ENCODE assay signal across 17 cellular contexts in the genomic region with DNA sequence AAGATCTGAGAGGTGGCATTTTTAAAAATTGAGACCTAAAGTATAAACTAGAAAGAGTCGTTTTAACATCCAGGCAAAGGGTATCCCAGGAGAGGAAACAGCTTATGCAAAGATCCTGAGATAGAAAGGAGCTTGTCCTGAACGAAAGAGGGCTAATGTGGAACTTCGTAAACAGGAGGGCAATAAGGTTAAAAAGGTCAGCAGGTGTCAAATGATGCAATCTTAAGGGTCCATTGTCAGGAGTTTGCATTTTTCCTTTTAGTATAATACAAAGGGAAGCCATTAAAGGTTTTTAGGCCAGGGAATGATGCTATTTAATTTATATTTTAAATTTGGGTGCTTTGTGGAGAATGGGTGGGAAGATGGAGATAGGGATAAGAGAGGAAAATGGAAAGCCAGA. TPM values are rescaled to one million over a fixed set of nuclear protein-coding genes. Genes with fewer than 3 reads are reported as not detected.
DNase-seq lines count a peak whose midpoint lies in the region; ATAC-seq, FAIRE-seq and TF ChIP-seq lines count a peak whose summit lies in the region.
"Had no signal": no experiment of that assay in that cellular context is flagged by ENCODE, and none has a peak within 500 bp of the region (broad histone marks: within the 10 kb centered on the region; RNA-seq: fewer than 3 reads in every experiment).

No MANE protein-coding gene starts in this region.

- TF ChIP-seq CTCF in HepG2 (CRISPR knock-in tag; IDR thresholded peaks at IDR 0.05) (no peak), right lobe of liver (IDR thresholded peaks at IDR 0.05) (no peak), Panc1 (IDR thresholded peaks at IDR 0.05) (no peak), endothelial cell (IDR thresholded peaks at IDR 0.05; ENCODE audit: unreplicated experiment) (no peak), hepatocyte (IDR thresholded peaks at IDR 0.05; ENCODE audit: poor library complexity) (no peak)

- DNase-seq in HepG2 (ENCODE audit: low spot score) (no peak), right lobe of liver (no peak), Panc1 (ENCODE audit: low read depth, low spot score) (no peak), endothelial cell (ENCODE audit: low spot score) (no peak), NAMALWA (ENCODE audit: low spot score) (no peak), SHP77 treated with DMSO at 0.1 percent for 48 hours (lab: John Stamatoyannopoulos, UW) (no peak), hepatocyte (ENCODE audit: low spot score) (no peak)
- DNase-seq: 8988T; AML-193; C1 segment of cervical spinal cord; Calu3; CD4-positive, alpha-beta T cell; DMS 273 treated with DMSO at 0.1 percent for 48 hours; H7 had no signal

- peaks cover 46% of the 10 kb centered on the region for H3K4me1 Mint-ChIP-seq in endothelial cell (ENCODE audit: unreplicated experiment)

- H3K9me3 ChIP-seq in HepG2 (ENCODE audit: low read length): no peaks in the 10 kb centered on the region
- H3K9me3 ChIP-seq in right lobe of liver: no peaks in the 10 kb centered on the region
- H3K9me3 ChIP-seq in Panc1 (ENCODE audit: control insufficient read depth, insufficient read depth, low read depth, low read length): no peaks in the 10 kb centered on the region
- H3K9me3 ChIP-seq in hepatocyte (ENCODE audit: low read depth): no peaks in the 10 kb centered on the region

- H3K79me2 ChIP-seq in HepG2 (ENCODE audit: insufficient read depth, low read length) (no peaks in the 10 kb centered on the region), hepatocyte (peaks cover 4% of the 10 kb centered on the region)

- H3K4me2 ChIP-seq in HepG2 (ENCODE audit: low read depth, low read length) (no peak overlapping the region), hepatocyte (no peak overlapping the region)

- WGBS in HepG2 (ENCODE audit: low lambda C conversion rate): 22% methylated on average over 3 of the region's 3 CpGs
- 33% methylated on average over 3 of the region's 3 CpGs for WGBS in right lobe of liver (ENCODE audit: insufficient coverage, low coverage, low lambda C conversion rate, missing lambda C conversion rate)
- WGBS in hepatocyte (ENCODE audit: low lambda C conversion rate, missing lambda C conversion rate): 57% methylated on average over 3 of the region's 3 CpGs

- H3K36me3 ChIP-seq in HepG2 (replicated peaks in 1 of 2; ENCODE audit: control insufficient read depth in 1 of 2, insufficient read depth in 2 of 2, low read length in 2 of 2) (no peaks in the 10 kb centered on the region), right lobe of liver (no peaks in the 10 kb centered on the region), Panc1 (ENCODE audit: control insufficient read depth, insufficient read depth, low read length) (no peaks in the 10 kb centered on the region), hepatocyte (replicated peaks; ENCODE audit: insufficient read depth, low read depth) (no peaks in the 10 kb centered on the region)

- peaks cover 9% of the 10 kb centered on the region for H3K36me3 Mint-ChIP-seq in endothelial cell (ENCODE audit: low read depth, unreplicated experiment)

- FAIRE-seq in HepG2 (lab: Jason Lieb, UNC): no peak
- FAIRE-seq: GM12878, GM18507 had no signal

- POLR2A ChIA-PET in HepG2 (lab: Yijun Ruan, JAX) (no interaction called here), Panc1 (lab: Charles Lee) (interaction anchor here (0.6 to 0.7 kb wide), 3 partner anchors 11 to 150 kb away, joined by 4 to 10 read pairs (median 6); partner anchors contain the start of gene BCDIN3D)

- in situ Hi-C loops in HepG2 (cut with HindIII; ENCODE audit: extremely low pct_ligation_motif_present, low pct_unique_long_range_greater_than_20kb): no loop called here
- in situ Hi-C loops in Panc1 (cut with HindIII; ENCODE audit: low pct_unique_long_range_greater_than_20kb, low sequenced_read_pairs): no loop called here

- H3K27me3 Mint-ChIP-seq in endothelial cell (ENCODE audit: unreplicated experiment): peaks cover 1% of the 10 kb centered on the region
- H3K27me3 Mint-ChIP-seq: CD4-positive, alpha-beta T cell had no signal

- TF ChIP-seq POLR2A in HepG2 (IDR thresholded peaks at IDR 0.05; ENCODE audit: insufficient read depth in 1 of 2, low read depth in 2 of 2, low read length in 2 of 2): no peak
- no peak for TF ChIP-seq POLR2A in right lobe of liver (IDR thresholded peaks at IDR 0.05)

- no peak for TF ChIP-seq EP300 in HepG2 (IDR thresholded peaks at IDR 0.05; ENCODE audit: low read depth in 2 of 2, low read length in 2 of 2)
- no peak for TF ChIP-seq EP300 in HepG2 (CRISPR knock-in tag; IDR thresholded peaks at IDR 0.05; ENCODE audit: borderline replicate concordance)

- no peak for TF ChIP-seq RAD21 in HepG2 (CRISPR knock-in tag; IDR thresholded peaks at IDR 0.05)

- no peaks in the 10 kb centered on the region for H3K9me3 Mint-ChIP-seq in endothelial cell (ENCODE audit: unreplicated experiment)
- H3K9me3 Mint-ChIP-seq: CD4-positive, alpha-beta T cell had no signal

- intact Hi-C loops in HepG2 (cut with micrococcal nuclease; ENCODE audit: unreplicated experiment): no loop called here
- intact Hi-C loops in right lobe of liver (cut with DNase I): no loop called here
- intact Hi-C loops in Panc1 (cut with micrococcal nuclease; ENCODE audit: unreplicated experiment): no loop called here

- H2AFZ ChIP-seq in HepG2 (ENCODE audit: low read length) (no peak overlapping the region), hepatocyte (no peak overlapping the region)

- BruUV-seq in HepG2 (replicated peaks; lab: Mats Ljungman, UMichigan) (no TSS peak), Panc1 (replicated peaks; lab: Mats Ljungman, UMichigan) (TSS peak; percentile 22)

- H3K27me3 ChIP-seq in HepG2 (ENCODE audit: control insufficient read depth in 1 of 2, insufficient read depth in 2 of 2, low read length in 2 of 2): no peaks in the 10 kb centered on the region
- no peaks in the 10 kb centered on the region for H3K27me3 ChIP-seq in right lobe of liver
- H3K27me3 ChIP-seq in Panc1 (ENCODE audit: control insufficient read depth, insufficient read depth, low read length): no peaks in the 10 kb centered on the region
- no peaks in the 10 kb centered on the region for H3K27me3 ChIP-seq in hepatocyte

- H3K4me1 ChIP-seq in HepG2 (ENCODE audit: insufficient read depth, low read length) (no peaks in the 10 kb centered on the region), right lobe of liver (no peaks in the 10 kb centered on the region), Panc1 (ENCODE audit: control insufficient read depth, insufficient read depth, low read length) (no peaks in the 10 kb centered on the region), hepatocyte (ENCODE audit: insufficient read depth) (no peaks in the 10 kb centered on the region)

- no peaks in the 10 kb centered on the region for H3K9me2 ChIP-seq in hepatocyte (replicated peaks; ENCODE audit: insufficient read depth)

- H3K4me3 Mint-ChIP-seq in endothelial cell (ENCODE audit: unreplicated experiment): peak overlapping the region; percentile 35
- H3K4me3 Mint-ChIP-seq: CD4-positive, alpha-beta T cell had no signal

- H3K4me3 ChIP-seq in HepG2 (replicated peaks in 1 of 3; ENCODE audit: insufficient read depth in 1 of 3, low read depth in 2 of 3, low read length in 3 of 3) (no peak overlapping the region), right lobe of liver (no peak overlapping the region), Panc1 (ENCODE audit: low read depth in 2 of 2, low read length in 2 of 2) (no peak overlapping the region), hepatocyte (no peak overlapping the region)
- H3K4me3 ChIP-seq: GM12878 had no signal

- H3K9ac ChIP-seq in HepG2 (ENCODE audit: insufficient read depth, low read depth, low read length): no peak overlapping the region

- H4K20me1 ChIP-seq in HepG2 (ENCODE audit: insufficient read depth, low read length) (no peaks in the 10 kb centered on the region; the same call in 1 of the 2 replicates), hepatocyte (ENCODE audit: insufficient read depth, poor library complexity, severe bottlenecking) (no peaks in the 10 kb centered on the region)

- CTCF ChIA-PET in HepG2 (lab: Yijun Ruan, JAX; ENCODE audit: low intra/inter-chr PET ratio, low total read pairs): no interaction called here
- CTCF ChIA-PET in Panc1 (lab: Charles Lee): no interaction called here

- ATAC-seq in HepG2: no peak
- ATAC-seq in right lobe of liver: no peak
- ATAC-seq in Panc1: no peak
- no peak for ATAC-seq in HG03442 (IDR thresholded peaks at IDR 0.05; ENCODE audit: unreplicated experiment)
- ATAC-seq: GM12878 had no signal

- H3K27ac Mint-ChIP-seq in endothelial cell (ENCODE audit: unreplicated experiment): peak overlapping the region; percentile 12
- H3K27ac Mint-ChIP-seq: CD4-positive, alpha-beta T cell had no signal

- H3K27ac ChIP-seq in HepG2 (ENCODE audit: extremely low read length, insufficient read depth, low read length) (no peak overlapping the region), right lobe of liver (no peak overlapping the region), Panc1 (ENCODE audit: low read length) (no peak overlapping the region), hepatocyte (no peak overlapping the region)

RNA-seq across cellular contexts. Expression of gene FMNL3, which starts 14.4 kb away (rescaled TPM):
- total RNA-seq in HepG2 (2016; rRNA removed; fragmentation: Illumina TruSeq; extraction: Trizol) (0.79 and 1.1 TPM in 2 replicates), right lobe of liver (1 to 10 TPM; 2.1 to 4.9 (median 2.9) TPM), Panc1 (2021; ENCODE audit: unreplicated experiment) (25.7 TPM), endothelial cell (ENCODE audit: unreplicated experiment) (194 TPM), hepatocyte (8.3 TPM in 2 replicates)
- 0.10 and 0.44 TPM in 2 replicates for total RNA-seq in HepG2 (2016; cell fraction: cytosol; rRNA removed; fragmentation: Illumina TruSeq; extraction: Trizol; ENCODE audit: low read depth)
- 0.82 and 1.00 TPM in 2 replicates for total RNA-seq in HepG2 (2016; cell fraction: insoluble cytoplasmic fraction; rRNA removed; fragmentation: Illumina TruSeq; extraction: Trizol)
- total RNA-seq in HepG2 (2016; cell fraction: membrane; rRNA removed; fragmentation: Illumina TruSeq; extraction: Trizol): 0.55 and 0.80 TPM in 2 replicates
- 0.65 and 1.0 TPM in 2 replicates for total RNA-seq in HepG2 (2016; cell fraction: nucleus; rRNA removed; fragmentation: Illumina TruSeq; extraction: Trizol)
- polyA plus RNA-seq in HepG2 (2011; rRNA removed) (0.44 and 0.64 TPM in 2 replicates), hepatocyte (3.6 and 5.8 TPM in 2 replicates)
- polyA plus RNA-seq in HepG2 (2011; cell fraction: cytosol; rRNA removed): 0.23 and 0.36 TPM in 2 replicates
- polyA plus RNA-seq in HepG2 (2011; cell fraction: nucleus; rRNA removed): 1.2 and 1.3 TPM in 2 replicates
- polyA plus RNA-seq in HepG2 (2012): 0.48 and 0.68 TPM in 2 replicates
- polyA plus RNA-seq in HepG2 (2016; cell fraction: cytosol; fragmentation: Illumina TruSeq; extraction: Trizol; ENCODE audit: low read depth): 0.08 TPM in 2 replicates
- polyA plus RNA-seq in HepG2 (2016; cell fraction: insoluble cytoplasmic fraction; fragmentation: Illumina TruSeq; extraction: Trizol; ENCODE audit: low read depth): 0.69 and 0.75 TPM in 2 replicates
- 0.34 and 0.46 TPM in 2 replicates for polyA plus RNA-seq in HepG2 (2016; cell fraction: membrane; fragmentation: Illumina TruSeq; extraction: Trizol; ENCODE audit: low read depth)
- polyA plus RNA-seq in HepG2 (2016; cell fraction: nucleus; fragmentation: Illumina TruSeq; extraction: Trizol; ENCODE audit: insufficient read depth, low read depth): 1.3 and 1.4 TPM in 2 replicates
- polyA minus RNA-seq in HepG2 (2011; rRNA and poly(A)+ RNA removed; ENCODE audit: low replicate concordance): 1.4 and 10.5 TPM in 2 replicates
- polyA minus RNA-seq in HepG2 (2011; cell fraction: cytosol; rRNA and poly(A)+ RNA removed): 0.40 and 0.97 TPM in 2 replicates
- polyA minus RNA-seq in HepG2 (2011; cell fraction: nucleus; rRNA and poly(A)+ RNA removed): 0.75 and 0.77 TPM in 2 replicates
- 14.2 TPM for polyA plus RNA-seq in Panc1 (2012; ENCODE audit: insufficient read length)

RNA-seq across cellular contexts. Expression of gene TMBIM6, which starts 48.5 kb away (rescaled TPM):
- 220 and 412 TPM in 2 replicates for total RNA-seq in HepG2 (2016; rRNA removed; fragmentation: Illumina TruSeq; extraction: Trizol)
- 49.6 and 57.4 TPM in 2 replicates for total RNA-seq in HepG2 (2016; cell fraction: cytosol; rRNA removed; fragmentation: Illumina TruSeq; extraction: Trizol; ENCODE audit: low read depth)
- 229 and 414 TPM in 2 replicates for total RNA-seq in HepG2 (2016; cell fraction: insoluble cytoplasmic fraction; rRNA removed; fragmentation: Illumina TruSeq; extraction: Trizol)
- 85.8 and 89.3 TPM in 2 replicates for total RNA-seq in HepG2 (2016; cell fraction: membrane; rRNA removed; fragmentation: Illumina TruSeq; extraction: Trizol)
- total RNA-seq in HepG2 (2016; cell fraction: nucleus; rRNA removed; fragmentation: Illumina TruSeq; extraction: Trizol): 296 and 323 TPM in 2 replicates
- 445 and 468 TPM in 2 replicates for polyA plus RNA-seq in HepG2 (2011; rRNA removed)
- 286 and 485 TPM in 2 replicates for polyA plus RNA-seq in HepG2 (2011; cell fraction: cytosol; rRNA removed)
- 231 and 241 TPM in 2 replicates for polyA plus RNA-seq in HepG2 (2011; cell fraction: nucleus; rRNA removed)
- polyA plus RNA-seq in HepG2 (2012): 423 and 441 TPM in 2 replicates
- polyA plus RNA-seq in HepG2 (2016; cell fraction: cytosol; fragmentation: Illumina TruSeq; extraction: Trizol; ENCODE audit: low read depth): 62.2 and 68.0 TPM in 2 replicates
- 213 and 227 TPM in 2 replicates for polyA plus RNA-seq in HepG2 (2016; cell fraction: insoluble cytoplasmic fraction; fragmentation: Illumina TruSeq; extraction: Trizol; ENCODE audit: low read depth)
- 53.8 and 54.1 TPM in 2 replicates for polyA plus RNA-seq in HepG2 (2016; cell fraction: membrane; fragmentation: Illumina TruSeq; extraction: Trizol; ENCODE audit: low read depth)
- polyA plus RNA-seq in HepG2 (2016; cell fraction: nucleus; fragmentation: Illumina TruSeq; extraction: Trizol; ENCODE audit: insufficient read depth, low read depth): 552 and 556 TPM in 2 replicates
- 536 and 564 TPM in 2 replicates for polyA minus RNA-seq in HepG2 (2011; rRNA and poly(A)+ RNA removed; ENCODE audit: low replicate concordance)
- polyA minus RNA-seq in HepG2 (2011; cell fraction: cytosol; rRNA and poly(A)+ RNA removed): 151 and 170 TPM in 2 replicates
- 151 and 168 TPM in 2 replicates for polyA minus RNA-seq in HepG2 (2011; cell fraction: nucleus; rRNA and poly(A)+ RNA removed)
- total RNA-seq in right lobe of liver: 1,000 to 10,000 TPM in 3 of 6 experiments, 100 to 1,000 TPM in 3; 538 to 1,268 (median 937) TPM
- total RNA-seq in Panc1 (2021; ENCODE audit: unreplicated experiment): 525 TPM
- polyA plus RNA-seq in Panc1 (2012; ENCODE audit: insufficient read length): 275 TPM
- total RNA-seq in endothelial cell (ENCODE audit: unreplicated experiment): 571 TPM
- 534 and 591 TPM in 2 replicates for total RNA-seq in hepatocyte
- 743 and 805 TPM in 2 replicates for polyA plus RNA-seq in hepatocyte
